Comparison of ENCODE assay signal across 8 cellular contexts in the genomic region with DNA sequence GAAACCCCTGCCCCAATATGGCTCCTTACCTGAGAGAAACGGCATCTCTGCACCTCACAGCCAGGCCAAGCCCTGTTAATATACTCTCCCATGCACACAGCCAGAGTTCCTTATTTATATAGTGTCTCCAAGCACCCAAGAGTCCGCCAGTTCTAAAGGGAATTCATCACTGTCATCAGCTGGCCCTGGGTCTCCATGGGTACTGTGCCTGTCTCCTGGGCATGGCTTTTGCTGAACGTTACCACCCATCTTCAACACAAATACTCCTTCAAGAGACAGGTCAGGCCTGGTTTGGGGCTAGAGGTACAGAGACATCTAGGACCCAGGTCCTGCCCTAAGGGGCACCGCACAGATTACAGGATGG. TPM values are rescaled to one million over a fixed set of nuclear protein-coding genes. Genes with fewer than 3 reads are reported as not detected.
DNase-seq lines count a peak whose midpoint lies in the region; ATAC-seq and TF ChIP-seq lines count a peak whose summit lies in the region.

No MANE protein-coding gene starts in this region.

- peaks cover 55% of the 10 kb centered on the region for H3K79me2 ChIP-seq in DND-41 (ENCODE audit: insufficient read depth, low read length)

- DNase-seq in DND-41 (no peak), NCI-H1417 (lab: John Stamatoyannopoulos, UW) (peak; percentile 63 to 93 (median 88)), memory B cell (ENCODE audit: low spot score in 2 of 2) (no peak), anterior cingulate cortex (lab: John Stamatoyannopoulos, UW) (no peak), GM19240 (ENCODE audit: insufficient read length, low spot score) (no peak), HPDE6-E6E7 (ENCODE audit: extremely low spot score) (no peak)
- no peak for DNase-seq in activated T-helper 1 cell treated with anti-CD3 and anti-CD28 coated beads, Interleukin-12 subunit alpha, Interleukin-12 subunit beta, Interleukin-2, Interleukin-4 antibody, amounts not matched to agents 30 ng/mL and 10 ng/mL and 1 ng/mL, durations not matched to agents 14 hours and 24 hours and 36 hours (ENCODE audit: low spot score)

- peaks cover 45% of the 10 kb centered on the region for H3K36me3 Mint-ChIP-seq in activated T-helper 1 cell treated with anti-CD3 and anti-CD28 coated beads, Interleukin-12 subunit alpha, Interleukin-12 subunit beta, Interleukin-2, Interleukin-4 antibody, amounts not matched to agents 30 ng/mL and 10 ng/mL and 1 ng/mL, durations not matched to agents 14 hours and 24 hours and 36 hours (ENCODE audit: low read depth)
- H3K36me3 Mint-ChIP-seq in memory B cell: peaks cover 7% of the 10 kb centered on the region

- peak overlapping the region; percentile 95 for H3K4me3 Mint-ChIP-seq in activated T-helper 1 cell treated with anti-CD3 and anti-CD28 coated beads, Interleukin-12 subunit alpha, Interleukin-12 subunit beta, Interleukin-2, Interleukin-4 antibody, amounts not matched to agents 30 ng/mL and 10 ng/mL and 1 ng/mL, durations not matched to agents 14 hours and 24 hours and 36 hours
- H3K4me3 Mint-ChIP-seq in memory B cell: peak overlapping the region; percentile 98

- no peaks in the 10 kb centered on the region for H3K27me3 ChIP-seq in DND-41 (ENCODE audit: insufficient read depth, low read length, poor library complexity)

- H4K20me1 ChIP-seq in DND-41 (ENCODE audit: insufficient read depth, low read length): peaks cover 11% of the 10 kb centered on the region

- peak overlapping the region; percentile 97 for H3K27ac ChIP-seq in DND-41 (ENCODE audit: low read length)

- no peaks in the 10 kb centered on the region for H3K9me3 ChIP-seq in DND-41 (ENCODE audit: insufficient read depth, low read length, severe bottlenecking)

- H3K9me3 Mint-ChIP-seq in activated T-helper 1 cell treated with anti-CD3 and anti-CD28 coated beads, Interleukin-12 subunit alpha, Interleukin-12 subunit beta, Interleukin-2, Interleukin-4 antibody, amounts not matched to agents 30 ng/mL and 10 ng/mL and 1 ng/mL, durations not matched to agents 14 hours and 24 hours and 36 hours: no peaks in the 10 kb centered on the region
- no peaks in the 10 kb centered on the region for H3K9me3 Mint-ChIP-seq in memory B cell

- H3K27ac Mint-ChIP-seq in activated T-helper 1 cell treated with anti-CD3 and anti-CD28 coated beads, Interleukin-12 subunit alpha, Interleukin-12 subunit beta, Interleukin-2, Interleukin-4 antibody, amounts not matched to agents 30 ng/mL and 10 ng/mL and 1 ng/mL, durations not matched to agents 14 hours and 24 hours and 36 hours: peak overlapping the region; percentile 97
- H3K27ac Mint-ChIP-seq in memory B cell: peak overlapping the region; percentile 99

- TF ChIP-seq CTCF in DND-41 (IDR thresholded peaks at IDR 0.05; ENCODE audit: borderline replicate concordance, extremely low read depth, low read length, poor library complexity, severe bottlenecking): no peak

- peak overlapping the region; percentile 95; the same call in 1 of the 2 replicates for H2AFZ ChIP-seq in DND-41 (ENCODE audit: low read depth, low read length)

- H3K4me3 ChIP-seq in DND-41 (ENCODE audit: low read depth in 1 of 2, low read length in 2 of 2): peak overlapping the region; percentile 92 to 97

- H3K36me3 ChIP-seq in DND-41 (ENCODE audit: insufficient read depth, low read length): peaks cover 28% of the 10 kb centered on the region

- ATAC-seq in DND-41 (ENCODE audit: insufficient read depth, low read depth): peak; percentile 0; the same call in 2 of the 3 replicates
- no peak for ATAC-seq in memory B cell (ENCODE audit: low read depth)
- ATAC-seq in HG02970 (IDR thresholded peaks at IDR 0.05; ENCODE audit: low FRiP score, unreplicated experiment): no peak

- intact Hi-C loops in activated T-helper 1 cell treated with anti-CD3 and anti-CD28 coated beads, Interleukin-12 subunit alpha, Interleukin-12 subunit beta, Interleukin-2, Interleukin-4 antibody, amounts not matched to agents 30 ng/mL and 10 ng/mL and 1 ng/mL, durations not matched to agents 14 hours and 24 hours and 36 hours (cut with micrococcal nuclease): loop anchor here (5.0 to 10.0 kb wide), 3 partner anchors 380 to 1780 kb away; a partner anchor contains a TSS

- peak overlapping the region; percentile 93 for H3K4me2 ChIP-seq in DND-41 (ENCODE audit: insufficient read depth, low read length)

- H3K4me1 ChIP-seq in DND-41 (ENCODE audit: insufficient read depth, low read length): peaks cover 50% of the 10 kb centered on the region

- no peaks in the 10 kb centered on the region for H3K27me3 Mint-ChIP-seq in activated T-helper 1 cell treated with anti-CD3 and anti-CD28 coated beads, Interleukin-12 subunit alpha, Interleukin-12 subunit beta, Interleukin-2, Interleukin-4 antibody, amounts not matched to agents 30 ng/mL and 10 ng/mL and 1 ng/mL, durations not matched to agents 14 hours and 24 hours and 36 hours (ENCODE audit: insufficient read depth)
- H3K27me3 Mint-ChIP-seq in memory B cell: no peaks in the 10 kb centered on the region

- peak overlapping the region; percentile 95 for H3K9ac ChIP-seq in DND-41 (ENCODE audit: low read depth, low read length)

- peaks cover 44% of the 10 kb centered on the region for H3K4me1 Mint-ChIP-seq in activated T-helper 1 cell treated with anti-CD3 and anti-CD28 coated beads, Interleukin-12 subunit alpha, Interleukin-12 subunit beta, Interleukin-2, Interleukin-4 antibody, amounts not matched to agents 30 ng/mL and 10 ng/mL and 1 ng/mL, durations not matched to agents 14 hours and 24 hours and 36 hours (ENCODE audit: low read depth)
- H3K4me1 Mint-ChIP-seq in memory B cell: peaks cover 36% of the 10 kb centered on the region

RNA-seq across cellular contexts. Expression of a gene that starts 1.6 kb away (rescaled TPM):
- total RNA-seq in activated T-helper 1 cell treated with anti-CD3 and anti-CD28 coated beads, Interleukin-12 subunit alpha, Interleukin-12 subunit beta, Interleukin-2, Interleukin-4 antibody, amounts not matched to agents 30 ng/mL and 10 ng/mL and 1 ng/mL, durations not matched to agents 14 hours and 24 hours and 36 hours: 69.2 and 71.1 TPM in 2 replicates

RNA-seq across cellular contexts. Expression of a gene that starts 18.7 kb away (rescaled TPM):
- total RNA-seq in activated T-helper 1 cell treated with anti-CD3 and anti-CD28 coated beads, Interleukin-12 subunit alpha, Interleukin-12 subunit beta, Interleukin-2, Interleukin-4 antibody, amounts not matched to agents 30 ng/mL and 10 ng/mL and 1 ng/mL, durations not matched to agents 14 hours and 24 hours and 36 hours: 19.8 and 23.9 TPM in 2 replicates

Comparison
In these comparisons a context has a peak if more than half of its experiments do, and no peak if none do; other contexts are left out.
1. DNase-seq: peak in NCI-H1417 (3 of 3); none in DND-41 (single experiment), activated T-helper 1 cell treated with anti-CD3 and anti-CD28 coated beads, Interleukin-12 subunit alpha, Interleukin-12 subunit beta, Interleukin-2, Interleukin-4 antibody, amounts not matched to agents 30 ng/mL and 10 ng/mL and 1 ng/mL, durations not matched to agents 14 hours and 24 hours and 36 hours (single experiment), memory B cell (0 of 2), anterior cingulate cortex (0 of 58), GM19240 (single experiment) and HPDE6-E6E7 (single experiment).